ENCODE assay signal across 24 cellular contexts in genomic region chr6:169896826-169897456, GRCh38.
"Had no signal": no experiment of that assay in that cellular context is flagged by ENCODE, and none has a peak within 500 bp of the region (broad histone marks: within the 10 kb centered on the region; RNA-seq: fewer than 3 reads in every experiment).

No MANE protein-coding gene starts in this region.

- H3K36me3 Mint-ChIP-seq: natural killer cell treated with Interleukin-12 subunit alpha and Interleukin-12 subunit beta and Interleukin-15 and Interleukin-18, amount 100 ng/mL, for 72 hours; stimulated activated memory B cell treated with anti-CD40 and anti-IgM and Interleukin-4, amounts not matched to agents 10 μg/mL and 1 μg/mL and 100 μg/mL, for 72 hours had no signal

- H3K36me3 ChIP-seq: left ventricle myocardium inferior, lower lobe of right lung, ovary, right lobe of liver, tibial nerve had no signal

- H3K27ac ChIP-seq: foreskin keratinocyte, hepatocyte, left ventricle myocardium inferior, lower lobe of right lung, ovary, right lobe of liver, testis, tibial nerve had no signal

- H3K4me1 Mint-ChIP-seq: stimulated activated memory B cell treated with anti-CD40 and anti-IgM and Interleukin-4, amounts not matched to agents 10 μg/mL and 1 μg/mL and 100 μg/mL, for 72 hours; stimulated activated naive CD8-positive, alpha-beta T cell treated with anti-CD3 and anti-CD28 coated beads, Interleukin-15, amount 100 ng/mL, for 72 hours had no signal

- H3K9me3 ChIP-seq: left ventricle myocardium inferior, lower lobe of right lung, ovary, right lobe of liver, testis had no signal

- H3K27me3 ChIP-seq: foreskin keratinocyte, hepatocyte, ovary, right lobe of liver, testis, tibial nerve had no signal

- H3K4me3 ChIP-seq: hepatocyte, left ventricle myocardium inferior, lower lobe of right lung, ovary, right lobe of liver, testis, tibial nerve had no signal

- H3K27ac Mint-ChIP-seq: dendritic cell treated with granulocyte-macrophage colony-stimulating factor and Interleukin-4, amounts not matched to agents 40 ng/mL and 50 ng/mL, for 4 days; memory B cell; natural killer cell treated with Interleukin-12 subunit alpha and Interleukin-12 subunit beta and Interleukin-15 and Interleukin-18, amount 100 ng/mL, for 72 hours; progenitor cell of endocrine pancreas; stimulated activated memory B cell treated with anti-CD40 and anti-IgM and Interleukin-4, amounts not matched to agents 10 μg/mL and 1 μg/mL and 100 μg/mL, for 72 hours had no signal

- H3K27me3 Mint-ChIP-seq: dendritic cell treated with granulocyte-macrophage colony-stimulating factor and Interleukin-4, amounts not matched to agents 40 ng/mL and 50 ng/mL, for 4 days had no signal

- H3K4me1 ChIP-seq: foreskin keratinocyte, lower lobe of right lung, right lobe of liver, testis, tibial nerve had no signal

- ATAC-seq: foreskin keratinocyte; left cardiac atrium; right lobe of liver; stimulated activated memory B cell treated with anti-CD40 and anti-IgM and Interleukin-4, amounts not matched to agents 10 μg/mL and 1 μg/mL and 100 μg/mL, for 72 hours; stimulated activated naive CD8-positive, alpha-beta T cell treated with anti-CD3 and anti-CD28 coated beads, Interleukin-15, amount 100 ng/mL, for 72 hours had no signal

- H3K4me2 ChIP-seq: hepatocyte had no signal

- DNase-seq: central memory CD4-positive, alpha-beta T cell; erythroblast; foreskin keratinocyte; kidney; left cardiac atrium; left ventricle myocardium inferior; lower lobe of right lung; midbrain; stimulated activated CD4-positive, alpha-beta T cell treated with anti-CD3 and anti-CD28 coated beads, Interleukin-15, amount 100 ng/mL, for 24 hours; stimulated activated CD4-positive, alpha-beta T cell treated with anti-CD3 and anti-CD28 coated beads, Interleukin-1b, Interleukin-23, amount 100 ng/mL, for 48 hours; stimulated activated CD4-positive, alpha-beta T cell treated with anti-CD3 and anti-CD28 coated beads, Interleukin-4, amount 100 ng/mL, for 24 hours; stimulated activated naive CD8-positive, alpha-beta T cell treated with anti-CD3 and anti-CD28 coated beads, Interleukin-15, amount 100 ng/mL, for 72 hours; testis had no signal

- FAIRE-seq: endothelial cell of umbilical vein, kidney, urothelium cell line had no signal

- H3K4me3 Mint-ChIP-seq: dendritic cell treated with granulocyte-macrophage colony-stimulating factor and Interleukin-4, amounts not matched to agents 40 ng/mL and 50 ng/mL, for 4 days; memory B cell; natural killer cell treated with Interleukin-12 subunit alpha and Interleukin-12 subunit beta and Interleukin-15 and Interleukin-18, amount 100 ng/mL, for 72 hours; stimulated activated memory B cell treated with anti-CD40 and anti-IgM and Interleukin-4, amounts not matched to agents 10 μg/mL and 1 μg/mL and 100 μg/mL, for 72 hours; stimulated activated naive CD8-positive, alpha-beta T cell treated with anti-CD3 and anti-CD28 coated beads, Interleukin-15, amount 100 ng/mL, for 72 hours had no signal

- H3K79me2 ChIP-seq: hepatocyte had no signal

- H2AFZ ChIP-seq: hepatocyte had no signal
